ENCODE assay signal across 8 cellular contexts in the genomic region with DNA sequence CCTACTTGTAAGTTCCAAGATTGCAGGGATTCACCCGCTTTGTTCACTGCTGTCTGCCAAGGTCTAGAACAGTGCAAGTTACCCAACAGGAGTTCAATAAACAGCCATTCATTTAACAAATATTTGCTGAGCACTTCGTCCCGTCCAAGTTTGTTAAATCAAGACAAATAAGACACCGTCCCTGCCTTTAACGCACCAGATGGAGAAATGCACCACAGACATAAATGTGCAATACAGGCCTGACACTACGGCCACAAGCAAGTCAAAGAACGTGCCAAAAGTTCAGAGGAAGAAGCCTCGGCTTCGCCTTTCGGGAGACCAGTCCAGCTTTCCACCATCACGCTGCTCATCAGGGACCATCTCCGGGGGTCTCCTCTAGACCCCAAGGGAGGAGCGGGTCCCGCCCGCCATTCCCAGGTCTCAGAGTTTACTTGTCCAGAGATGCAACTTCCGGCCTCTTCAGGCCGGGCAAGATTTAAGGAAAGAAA. TPM values are rescaled to one million over a fixed set of nuclear protein-coding genes. Genes with fewer than 3 reads are reported as not detected.
DNase-seq lines count a peak whose midpoint lies in the region; ATAC-seq and TF ChIP-seq lines count a peak whose summit lies in the region.

No MANE protein-coding gene starts in this region.

- H3K27ac Mint-ChIP-seq in activated naive CD8-positive, alpha-beta T cell treated with anti-CD3 and anti-CD28 coated beads for 36 hours = peak overlapping the region; percentile 100

- no peaks in the 10 kb centered on the region for H3K27me3 Mint-ChIP-seq in activated naive CD8-positive, alpha-beta T cell treated with anti-CD3 and anti-CD28 coated beads for 36 hours

- peaks cover 14% of the 10 kb centered on the region for H4K20me1 ChIP-seq in hepatocyte (ENCODE audit: insufficient read depth, poor library complexity, severe bottlenecking)

- H3K4me3 ChIP-seq in AG09309 (ENCODE audit: control insufficient read depth, low read depth, low read length) (peak overlapping the region; percentile 91), hepatocyte (peak overlapping the region; percentile 48), gastrocnemius medialis (peak overlapping the region; percentile 67 to 81 (median 78))

- H3K4me1 Mint-ChIP-seq in activated naive CD8-positive, alpha-beta T cell treated with anti-CD3 and anti-CD28 coated beads for 36 hours = peaks cover 33% of the 10 kb centered on the region

- no peak for TF ChIP-seq CTCF in AG09309 (IDR thresholded peaks at IDR 0.05; ENCODE audit: control insufficient read depth, insufficient read depth, low read depth, low read length, missing control alignments)
- no peak for TF ChIP-seq CTCF in hepatocyte (IDR thresholded peaks at IDR 0.05; ENCODE audit: poor library complexity)
- TF ChIP-seq CTCF in gastrocnemius medialis (IDR thresholded peaks at IDR 0.05 in 4 of 5, conservative IDR thresholded peaks at IDR 0.05 in 1 of 5) = no peak

- H3K27ac ChIP-seq in hepatocyte = peak overlapping the region; percentile 89
- peak overlapping the region; percentile 87 to 95 (median 95) for H3K27ac ChIP-seq in gastrocnemius medialis

- intact Hi-C loops in gastrocnemius medialis (cut with DNase I; ENCODE audit: low total_unique reads) = loop anchor here (5.0 to 10.0 kb wide), 6 partner anchors 59 to 1551 kb away; partner anchors contain the start of gene DDX18

- H3K36me3 Mint-ChIP-seq in activated naive CD8-positive, alpha-beta T cell treated with anti-CD3 and anti-CD28 coated beads for 36 hours = peaks cover 46% of the 10 kb centered on the region

- in situ Hi-C loops in gastrocnemius medialis (cut with MboI; ENCODE audit: low sequenced_read_pairs in 4 of 4) = no loop called here

- ATAC-seq in GM18868 (IDR thresholded peaks at IDR 0.05; ENCODE audit: unreplicated experiment) = peak; percentile 3
- ATAC-seq in HG03571 (IDR thresholded peaks at IDR 0.05; ENCODE audit: unreplicated experiment) = peak; percentile 2
- ATAC-seq in gastrocnemius medialis = peak; percentile 35 to 40

- H3K79me2 ChIP-seq in hepatocyte = peaks cover 49% of the 10 kb centered on the region

- H3K9me3 ChIP-seq in hepatocyte (ENCODE audit: low read depth) = no peaks in the 10 kb centered on the region
- H3K9me3 ChIP-seq in gastrocnemius medialis = no peaks in the 10 kb centered on the region

- H3K27me3 ChIP-seq in hepatocyte = no peaks in the 10 kb centered on the region
- no peaks in the 10 kb centered on the region for H3K27me3 ChIP-seq in gastrocnemius medialis

- no peak for TF ChIP-seq POLR2A in gastrocnemius medialis (IDR thresholded peaks at IDR 0.05)

- DNase-seq in AG09309 (ENCODE audit: low read depth) = no peak
- no peak for DNase-seq in activated naive CD8-positive, alpha-beta T cell treated with anti-CD3 and anti-CD28 coated beads for 36 hours
- DNase-seq in hepatocyte (ENCODE audit: low spot score) = peak; percentile 39
- no peak for DNase-seq in gastrocnemius medialis
- DNase-seq in activated effector memory CD4-positive, alpha-beta T cell treated with anti-CD3 and anti-CD28 coated beads, Interleukin-2, amount 50 U/mL, for 16 hours = no peak
- DNase-seq in globus pallidus (ENCODE audit: low spot score) = no peak

- H3K9me3 Mint-ChIP-seq in activated naive CD8-positive, alpha-beta T cell treated with anti-CD3 and anti-CD28 coated beads for 36 hours = no peaks in the 10 kb centered on the region

- 3% methylated on average over 17 of the region's 17 CpGs for WGBS in hepatocyte (ENCODE audit: low lambda C conversion rate, missing lambda C conversion rate)

- H3K4me3 Mint-ChIP-seq in activated naive CD8-positive, alpha-beta T cell treated with anti-CD3 and anti-CD28 coated beads for 36 hours = peak overlapping the region; percentile 100

- H3K4me1 ChIP-seq in hepatocyte (ENCODE audit: insufficient read depth) (peaks cover 23% of the 10 kb centered on the region), gastrocnemius medialis (peaks cover 43 to 47% of the 10 kb centered on the region in 2 donors)

- no peaks in the 10 kb centered on the region for H3K9me2 ChIP-seq in hepatocyte (replicated peaks; ENCODE audit: insufficient read depth)

- H3K36me3 ChIP-seq in hepatocyte (replicated peaks; ENCODE audit: insufficient read depth, low read depth) (no peaks in the 10 kb centered on the region), gastrocnemius medialis (peaks cover 0 to 7% of the 10 kb centered on the region in 2 donors)

- H3K4me2 ChIP-seq in hepatocyte = peak overlapping the region; percentile 82

- peak overlapping the region; percentile 76 for H2AFZ ChIP-seq in hepatocyte

RNA-seq across cellular contexts. Expression of gene C2orf76, which starts 0.4 kb away (rescaled TPM):
- 10 to 100 TPM; 12.3 to 15.6 TPM for total RNA-seq in activated naive CD8-positive, alpha-beta T cell treated with anti-CD3 and anti-CD28 coated beads for 36 hours
- total RNA-seq in hepatocyte (11.3 and 16.6 TPM in 2 replicates), gastrocnemius medialis (1 to 10 TPM in 2 of 4 donors, under 1 TPM in 1, not detected in 1; 0.61 to 5.9 (median 2.6) TPM)
- 17.6 and 18.3 TPM in 2 replicates for polyA plus RNA-seq in hepatocyte

RNA-seq across cellular contexts. Expression of gene DBI, which starts 0.6 kb away (rescaled TPM):
- total RNA-seq in activated naive CD8-positive, alpha-beta T cell treated with anti-CD3 and anti-CD28 coated beads for 36 hours = 100 to 1,000 TPM; 162 to 182 TPM
- 272 TPM in 2 replicates for total RNA-seq in hepatocyte
- polyA plus RNA-seq in hepatocyte = 675 and 755 TPM in 2 replicates
- 100 to 1,000 TPM in 1 of 4 donors, 10 to 100 TPM in 3; 17.3 to 102 (median 55.2) TPM for total RNA-seq in gastrocnemius medialis
